In genomic region chr2:2765176-2765800, GRCh38 we compare ENCODE assay signal across 16 cellular contexts.
DNase-seq lines count a peak whose midpoint lies in the region; ATAC-seq and TF ChIP-seq lines count a peak whose summit lies in the region.
"Had no signal": no experiment of that assay in that cellular context is flagged by ENCODE, and none has a peak within 500 bp of the region (broad histone marks: within the 10 kb centered on the region; RNA-seq: fewer than 3 reads in every experiment).

No MANE protein-coding gene starts in this region.

- H3K14ac ChIP-seq in neuronal stem cell (ENCODE audit: low read length): no peak overlapping the region

- H3K4me2 ChIP-seq in neuronal stem cell (ENCODE audit: insufficient read depth, low read length, poor library complexity, severe bottlenecking): no peak overlapping the region

- intact Hi-C loops in spleen (cut with DNase I; ENCODE audit: low total_unique reads): no loop called here
- intact Hi-C loops in left cardiac atrium (cut with DNase I): no loop called here

- H3K23ac ChIP-seq in neuronal stem cell (ENCODE audit: low read depth, low read length, poor library complexity): no peak overlapping the region

- no peak overlapping the region for H2BK15ac ChIP-seq in neuronal stem cell (ENCODE audit: low read length)

- no peaks in the 10 kb centered on the region for H3K79me1 ChIP-seq in neuronal stem cell (ENCODE audit: low read depth, low read length)

- no peak overlapping the region for H3K4ac ChIP-seq in neuronal stem cell (ENCODE audit: low read length)

- no peak overlapping the region for H4K8ac ChIP-seq in neuronal stem cell (ENCODE audit: low read depth, low read length)

- H3K27me3 ChIP-seq in neuronal stem cell (ENCODE audit: control insufficient read depth in 3 of 3, insufficient read depth in 3 of 3, low read depth in 1 of 3, low read length in 3 of 3) (no peaks in the 10 kb centered on the region), spleen (replicated peaks in 1 of 7) (no peaks in the 10 kb centered on the region)

- H3K4me1 ChIP-seq in neuronal stem cell (ENCODE audit: control insufficient read depth in 2 of 2, insufficient read depth in 1 of 2, low read depth in 1 of 2, low read length in 2 of 2) (peaks cover 0 to 6% of the 10 kb centered on the region in 2 donors), spleen (no peaks in the 10 kb centered on the region)

- no peak overlapping the region for H2BK12ac ChIP-seq in neuronal stem cell (ENCODE audit: low read length)

- no peak for TF ChIP-seq POLR2A in spleen (IDR thresholded peaks at IDR 0.05)

- H3K18ac ChIP-seq in neuronal stem cell (ENCODE audit: low read length): peak overlapping the region; percentile 49

- no peaks in the 10 kb centered on the region for H3K36me3 ChIP-seq in neuronal stem cell (replicated peaks in 1 of 2; ENCODE audit: control insufficient read depth in 2 of 2, insufficient read depth in 2 of 2, low read length in 2 of 2)
- no peaks in the 10 kb centered on the region for H3K36me3 ChIP-seq in spleen

- H2BK120ac ChIP-seq in neuronal stem cell (ENCODE audit: low read depth, low read length): no peak overlapping the region

- no peak for ATAC-seq in left cardiac atrium
- ATAC-seq: HepG2 had no signal

- H3K4me3 ChIP-seq in neuronal stem cell (ENCODE audit: low read length in 2 of 2) (no peak overlapping the region), spleen (no peak overlapping the region)

- peak overlapping the region; percentile 12 for H2AK5ac ChIP-seq in neuronal stem cell (ENCODE audit: low read depth, low read length)

- DNase-seq in NCI-H345 (lab: John Stamatoyannopoulos, UW) (peak; percentile 30), NCI-H345 treated with DMSO at 0.1 percent for 48 hours (lab: John Stamatoyannopoulos, UW; ENCODE audit: unreplicated experiment) (no peak), neuronal stem cell (ENCODE audit: low spot score) (no peak), spleen (peak; percentile 77), COR-L47 (lab: John Stamatoyannopoulos, UW) (no peak), COLO668 (lab: John Stamatoyannopoulos, UW; ENCODE audit: unreplicated experiment) (no peak), left cardiac atrium (no peak)
- DNase-seq: 8988T; C1 segment of cervical spinal cord; CD4-positive, CD25-positive, alpha-beta regulatory T cell; CD8-positive, alpha-beta memory T cell; DMS153; GF-D8; GOT3; H9 had no signal

- H4K91ac ChIP-seq in neuronal stem cell (ENCODE audit: low read depth, low read length, poor library complexity): no peak overlapping the region

- H3K9ac ChIP-seq in neuronal stem cell (ENCODE audit: low read depth, low read length, poor library complexity): no peak overlapping the region

- H3K27ac ChIP-seq in neuronal stem cell (replicated peaks; ENCODE audit: low read length): no peak overlapping the region
- H3K27ac ChIP-seq in spleen: no peak overlapping the region

- H2AFZ ChIP-seq in neuronal stem cell (ENCODE audit: low read length): no peak overlapping the region

- no CpG with 5 or more reads among the region's 17 CpGs for WGBS in neuronal stem cell (ENCODE audit: extremely low coverage in 2 of 2, insufficient read length in 2 of 2, insufficient replicate concordance in 1 of 2), 2 donors
- WGBS in spleen, 5 donors: 67 to 100% (median 86%) methylated on average over 3 to 17 of the region's 17 CpGs

- no peaks in the 10 kb centered on the region for H3K9me3 ChIP-seq in neuronal stem cell (replicated peaks in 1 of 2; ENCODE audit: control insufficient read depth in 2 of 2, insufficient read depth in 1 of 2, low read depth in 1 of 2, low read length in 2 of 2)
- peaks cover 0 to 13% (median 8%) of the 10 kb centered on the region in 8 donors for H3K9me3 ChIP-seq in spleen

- no peak overlapping the region for H2BK5ac ChIP-seq in neuronal stem cell (ENCODE audit: low read length)

- no peak for TF ChIP-seq CTCF in spleen (IDR thresholded peaks at IDR 0.05 in 8 of 11, conservative IDR thresholded peaks at IDR 0.05 in 3 of 11)

Comparison
In these comparisons a context has a peak if more than half of its experiments do, and no peak if none do; other contexts are left out.
1. DNase-seq: peak in NCI-H345 (single experiment) and spleen (single experiment); none in NCI-H345 treated with DMSO at 0.1 percent for 48 hours (single experiment), neuronal stem cell (single experiment), COR-L47 (single experiment), COLO668 (single experiment) and left cardiac atrium (single experiment).